Comparison of ENCODE assay signal across 25 cellular contexts in the genomic region with DNA sequence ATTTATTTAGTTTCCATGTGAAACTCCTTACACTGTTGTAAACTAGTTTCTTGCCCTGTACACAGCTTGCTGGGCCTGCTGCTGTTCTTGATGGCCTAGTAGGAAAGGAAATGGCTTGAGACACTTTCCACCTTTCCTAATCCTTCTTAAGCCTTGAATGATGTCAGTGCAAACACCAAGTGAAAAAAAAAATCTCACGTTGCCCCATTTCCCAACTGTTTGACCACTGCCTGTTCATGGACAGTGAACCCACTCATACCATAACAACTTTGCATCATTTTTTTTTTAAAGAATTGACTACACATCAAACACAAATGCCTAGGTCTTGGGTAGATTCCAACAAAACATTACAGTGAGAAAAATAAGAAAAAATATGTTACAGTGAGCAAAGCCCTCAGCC.
DNase-seq lines count a peak whose midpoint lies in the region; ATAC-seq and TF ChIP-seq lines count a peak whose summit lies in the region.
"Had no signal": no experiment of that assay in that cellular context is flagged by ENCODE, and none has a peak within 500 bp of the region (broad histone marks: within the 10 kb centered on the region; RNA-seq: fewer than 3 reads in every experiment).

No MANE protein-coding gene starts in this region.

- H3K27ac Mint-ChIP-seq in Caco-2 (ENCODE audit: unreplicated experiment) (no peak overlapping the region), nephron progenitor cell (peak overlapping the region; percentile 11)
- no peak overlapping the region for H3K27ac Mint-ChIP-seq in activated T-helper 2 cell treated with anti-CD3 and anti-CD28 coated beads, Interferon-gamma antibody, Interleukin-2, Interleukin-4, amounts not matched to agents 10 μg/mL and 5 μg/mL and 100 μg/mL, durations not matched to agents 14 hours and 24 hours and 36 hours
- H3K27ac Mint-ChIP-seq: activated CD8-positive, alpha-beta T cell treated with anti-CD3 and anti-CD28 coated beads, Interleukin-2, amount 10 ng/mL, durations not matched to agents 7 days and 5 days; activated naive CD8-positive, alpha-beta T cell treated with anti-CD3 and anti-CD28 coated beads, Interleukin-2, amount 10 ng/mL, durations not matched to agents 7 days and 5 days; H9; naive thymus-derived CD4-positive, alpha-beta T cell had no signal

- ATAC-seq in RWPE2 (ENCODE audit: low read depth) (peak; percentile 72), HG03442 (IDR thresholded peaks at IDR 0.05; ENCODE audit: unreplicated experiment) (no peak)
- ATAC-seq: activated CD8-positive, alpha-beta T cell treated with anti-CD3 and anti-CD28 coated beads, Interleukin-2, amount 10 ng/mL, durations not matched to agents 7 days and 5 days; naive thymus-derived CD4-positive, alpha-beta T cell had no signal

- DNase-seq in Caco-2 (peak; percentile 41 to 59), RWPE2 (ENCODE audit: low spot score) (no peak), fibroblast of gingiva (ENCODE audit: low read depth) (peak; percentile 59), nephron progenitor cell (no peak)
- no peak for DNase-seq in activated T-helper 2 cell treated with anti-CD3 and anti-CD28 coated beads, Interferon-gamma antibody, Interleukin-2, Interleukin-4, amounts not matched to agents 10 μg/mL and 5 μg/mL and 100 μg/mL, durations not matched to agents 14 hours and 24 hours and 36 hours (ENCODE audit: low spot score)
- DNase-seq in stimulated activated CD4-positive, alpha-beta T cell treated with anti-CD3 and anti-CD28 coated beads, Interleukin-1b, Interleukin-23, amount 100 ng/mL, for 48 hours = no peak
- DNase-seq: activated CD8-positive, alpha-beta T cell treated with anti-CD3 and anti-CD28 coated beads, Interleukin-2, amount 10 ng/mL, durations not matched to agents 7 days and 5 days; activated effector memory CD4-positive, alpha-beta T cell treated with Interleukin-2 at 50 U/mL for 16 hours; activated naive CD8-positive, alpha-beta T cell treated with anti-CD3 and anti-CD28 coated beads, Interleukin-2, amount 10 ng/mL, durations not matched to agents 7 days and 5 days; C1 segment of cervical spinal cord; cerebellar nuclear complex; COR-L47; DMS79 treated with DMSO at 0.1 percent for 48 hours; foreskin melanocyte; H9; islet precursor cell; left ventricle myocardium inferior; naive thymus-derived CD4-positive, alpha-beta T cell; NCI-H1105; NCI-H2029; NCI-H748 treated with DMSO at 0.1 percent for 48 hours; SK-N-SH; stimulated activated CD4-positive, alpha-beta T cell treated with anti-CD3 and anti-CD28 coated beads, Interleukin-4, amount 100 ng/mL, for 1 hour; transverse colon had no signal

- H3K4me1 Mint-ChIP-seq in Caco-2 (ENCODE audit: low read depth, unreplicated experiment) (peaks cover 25% of the 10 kb centered on the region), nephron progenitor cell (peaks cover 19% of the 10 kb centered on the region)
- H3K4me1 Mint-ChIP-seq in activated T-helper 2 cell treated with anti-CD3 and anti-CD28 coated beads, Interferon-gamma antibody, Interleukin-2, Interleukin-4, amounts not matched to agents 10 μg/mL and 5 μg/mL and 100 μg/mL, durations not matched to agents 14 hours and 24 hours and 36 hours (ENCODE audit: low read depth) = no peaks in the 10 kb centered on the region
- H3K4me1 Mint-ChIP-seq: activated naive CD8-positive, alpha-beta T cell treated with anti-CD3 and anti-CD28 coated beads, Interleukin-2, amount 10 ng/mL, durations not matched to agents 7 days and 5 days; H9; naive thymus-derived CD4-positive, alpha-beta T cell had no signal

- H3K27me3 Mint-ChIP-seq in Caco-2 (ENCODE audit: insufficient read depth, unreplicated experiment) (no peaks in the 10 kb centered on the region), nephron progenitor cell (ENCODE audit: low read depth, poor library complexity) (peaks cover 5% of the 10 kb centered on the region)
- H3K27me3 Mint-ChIP-seq in activated T-helper 2 cell treated with anti-CD3 and anti-CD28 coated beads, Interferon-gamma antibody, Interleukin-2, Interleukin-4, amounts not matched to agents 10 μg/mL and 5 μg/mL and 100 μg/mL, durations not matched to agents 14 hours and 24 hours and 36 hours (ENCODE audit: low read depth) = no peaks in the 10 kb centered on the region
- H3K27me3 Mint-ChIP-seq: activated naive CD8-positive, alpha-beta T cell treated with anti-CD3 and anti-CD28 coated beads, Interleukin-2, amount 10 ng/mL, durations not matched to agents 7 days and 5 days; naive thymus-derived CD4-positive, alpha-beta T cell had no signal

- H3K27me3 ChIP-seq in Caco-2 (replicated peaks; ENCODE audit: control insufficient read depth, insufficient read depth, low read length) (no peaks in the 10 kb centered on the region), RWPE2 (ENCODE audit: insufficient read depth, poor library complexity, severe bottlenecking) (no peaks in the 10 kb centered on the region)
- H3K27me3 ChIP-seq: transverse colon had no signal

- peaks cover 13% of the 10 kb centered on the region for H3K36me3 Mint-ChIP-seq in Caco-2 (ENCODE audit: insufficient read depth, unreplicated experiment)
- no peaks in the 10 kb centered on the region for H3K36me3 Mint-ChIP-seq in nephron progenitor cell (ENCODE audit: low read depth)
- H3K36me3 Mint-ChIP-seq in activated T-helper 2 cell treated with anti-CD3 and anti-CD28 coated beads, Interferon-gamma antibody, Interleukin-2, Interleukin-4, amounts not matched to agents 10 μg/mL and 5 μg/mL and 100 μg/mL, durations not matched to agents 14 hours and 24 hours and 36 hours (ENCODE audit: low read depth) = no peaks in the 10 kb centered on the region
- H3K36me3 Mint-ChIP-seq: activated naive CD8-positive, alpha-beta T cell treated with anti-CD3 and anti-CD28 coated beads, Interleukin-2, amount 10 ng/mL, durations not matched to agents 7 days and 5 days; naive thymus-derived CD4-positive, alpha-beta T cell had no signal

- peak overlapping the region; percentile 72 for H3K27ac ChIP-seq in RWPE2 (ENCODE audit: poor library complexity, severe bottlenecking)
- H3K27ac ChIP-seq: left ventricle myocardium inferior, transverse colon had no signal

- H3K9me3 ChIP-seq in Caco-2 (0 out of 2 replicates have a peak, but pooled peaks cover 4% of the 10 kb centered on the region), RWPE2 (ENCODE audit: severe bottlenecking) (no peaks in the 10 kb centered on the region)
- H3K9me3 ChIP-seq: left ventricle myocardium inferior, SK-N-SH, transverse colon had no signal

- no peak overlapping the region for H3K4me3 Mint-ChIP-seq in Caco-2 (ENCODE audit: unreplicated experiment)
- no peak overlapping the region for H3K4me3 Mint-ChIP-seq in nephron progenitor cell
- no peak overlapping the region for H3K4me3 Mint-ChIP-seq in activated T-helper 2 cell treated with anti-CD3 and anti-CD28 coated beads, Interferon-gamma antibody, Interleukin-2, Interleukin-4, amounts not matched to agents 10 μg/mL and 5 μg/mL and 100 μg/mL, durations not matched to agents 14 hours and 24 hours and 36 hours (ENCODE audit: low read depth)
- H3K4me3 Mint-ChIP-seq: activated CD8-positive, alpha-beta T cell treated with anti-CD3 and anti-CD28 coated beads, Interleukin-2, amount 10 ng/mL, durations not matched to agents 7 days and 5 days; activated naive CD8-positive, alpha-beta T cell treated with anti-CD3 and anti-CD28 coated beads, Interleukin-2, amount 10 ng/mL, durations not matched to agents 7 days and 5 days; H9; naive thymus-derived CD4-positive, alpha-beta T cell had no signal

- intact Hi-C loops in Caco-2 (cut with micrococcal nuclease; ENCODE audit: unreplicated experiment) = no loop called here
- intact Hi-C loops in activated T-helper 2 cell treated with anti-CD3 and anti-CD28 coated beads, Interferon-gamma antibody, Interleukin-2, Interleukin-4, amounts not matched to agents 10 μg/mL and 5 μg/mL and 100 μg/mL, durations not matched to agents 14 hours and 24 hours and 36 hours (cut with micrococcal nuclease) = no loop called here

- POLR2A ChIA-PET in Caco-2 (lab: Charles Lee) = no interaction called here

- H3K4me3 ChIP-seq in Caco-2 (ENCODE audit: low read depth, low read length) (no peak overlapping the region), RWPE2 (ENCODE audit: severe bottlenecking) (no peak overlapping the region)
- H3K4me3 ChIP-seq: left ventricle myocardium inferior, transverse colon had no signal

- no TSS peak for BruUV-seq in Caco-2 (replicated peaks; lab: Mats Ljungman, UMichigan)

- TF ChIP-seq CTCF in Caco-2 (IDR thresholded peaks at IDR 0.05; ENCODE audit: insufficient read depth in 1 of 2, low read depth in 1 of 2, low read length in 1 of 2, severe bottlenecking in 1 of 2, unreplicated experiment in 1 of 2) = no peak
- no peak for TF ChIP-seq CTCF in RWPE2 (IDR thresholded peaks at IDR 0.05; ENCODE audit: poor library complexity, severe bottlenecking)
- TF ChIP-seq CTCF in nephron progenitor cell (IDR thresholded peaks at IDR 0.05) = no peak

- CTCF ChIA-PET in Caco-2 (lab: Charles Lee) = no interaction called here

- H3K9me3 Mint-ChIP-seq in Caco-2 (ENCODE audit: unreplicated experiment) (no peaks in the 10 kb centered on the region), nephron progenitor cell (peaks cover 5% of the 10 kb centered on the region)
- peaks cover 22% of the 10 kb centered on the region for H3K9me3 Mint-ChIP-seq in activated T-helper 2 cell treated with anti-CD3 and anti-CD28 coated beads, Interferon-gamma antibody, Interleukin-2, Interleukin-4, amounts not matched to agents 10 μg/mL and 5 μg/mL and 100 μg/mL, durations not matched to agents 14 hours and 24 hours and 36 hours
- H3K9me3 Mint-ChIP-seq: activated naive CD8-positive, alpha-beta T cell treated with anti-CD3 and anti-CD28 coated beads, Interleukin-2, amount 10 ng/mL, durations not matched to agents 7 days and 5 days had no signal

- H3K4me1 ChIP-seq in Caco-2 (peaks cover 38% of the 10 kb centered on the region), RWPE2 (ENCODE audit: insufficient read depth, poor library complexity, severe bottlenecking) (peaks cover 33% of the 10 kb centered on the region)

- H3K36me3 ChIP-seq in Caco-2 (ENCODE audit: control insufficient read depth, insufficient read depth, low read length) (no peaks in the 10 kb centered on the region), RWPE2 (ENCODE audit: low read depth) (no peaks in the 10 kb centered on the region)
- H3K36me3 ChIP-seq: left ventricle myocardium inferior, transverse colon had no signal

Comparison
In these comparisons a context has a peak if more than half of its experiments do, and no peak if none do; other contexts are left out.
1. DNase-seq: peak in Caco-2 (2 of 2) and fibroblast of gingiva (single experiment); none in RWPE2 (single experiment), nephron progenitor cell (single experiment), activated T-helper 2 cell treated with anti-CD3 and anti-CD28 coated beads, Interferon-gamma antibody, Interleukin-2, Interleukin-4, amounts not matched to agents 10 μg/mL and 5 μg/mL and 100 μg/mL, durations not matched to agents 14 hours and 24 hours and 36 hours (single experiment) and stimulated activated CD4-positive, alpha-beta T cell treated with anti-CD3 and anti-CD28 coated beads, Interleukin-1b, Interleukin-23, amount 100 ng/mL, for 48 hours (single experiment).